In the genomic region with DNA sequence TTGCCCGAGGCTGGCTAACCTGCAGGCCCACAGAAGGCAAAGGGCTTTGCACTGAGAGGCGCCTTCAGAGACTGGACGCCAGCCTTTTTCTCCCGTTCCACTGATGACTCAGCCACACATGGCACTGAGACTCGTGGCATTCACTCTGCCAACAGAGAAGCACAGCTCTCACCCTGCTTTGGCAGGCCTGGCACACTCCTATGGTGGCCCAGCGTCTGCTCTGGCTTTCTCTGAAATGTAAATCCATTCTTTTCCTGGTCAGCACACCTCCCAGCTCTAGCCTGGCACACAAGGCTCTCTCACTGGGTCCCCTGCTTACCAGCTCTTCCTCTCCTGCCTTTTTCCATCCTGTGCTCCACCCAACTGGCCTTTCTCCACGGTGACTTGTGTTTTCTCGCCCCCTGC, we compare ENCODE assay signal across 1 cellular context.
TF ChIP-seq lines count a peak whose summit lies in the region.

No MANE protein-coding gene starts in this region.

TF ChIP-seq in HepG2, 621 proteins besides CTCF, POLR2A, EP300 and RAD21 (continued from another document and continues in another):
- TF ChIP-seq, protein P1, sequence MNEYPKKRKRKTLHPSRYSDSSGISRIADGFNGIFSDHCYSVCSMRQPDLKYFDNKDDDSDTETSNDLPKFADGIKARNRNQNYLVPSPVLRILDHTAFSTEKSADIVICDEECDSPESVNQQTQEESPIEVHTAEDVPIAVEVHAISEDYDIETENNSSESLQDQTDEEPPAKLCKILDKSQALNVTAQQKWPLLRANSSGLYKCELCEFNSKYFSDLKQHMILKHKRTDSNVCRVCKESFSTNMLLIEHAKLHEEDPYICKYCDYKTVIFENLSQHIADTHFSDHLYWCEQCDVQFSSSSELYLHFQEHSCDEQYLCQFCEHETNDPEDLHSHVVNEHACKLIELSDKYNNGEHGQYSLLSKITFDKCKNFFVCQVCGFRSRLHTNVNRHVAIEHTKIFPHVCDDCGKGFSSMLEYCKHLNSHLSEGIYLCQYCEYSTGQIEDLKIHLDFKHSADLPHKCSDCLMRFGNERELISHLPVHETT (CRISPR knock-in tag; conservative IDR thresholded peaks at IDR 0.05), result no peak
- TF ChIP-seq ATAD3A (CRISPR knock-in tag; IDR thresholded peaks at IDR 0.05), result no peak
- TF ChIP-seq RXRA (CRISPR knock-in tag; IDR thresholded peaks at IDR 0.05), result no peak
- TF ChIP-seq ZNF501 (CRISPR knock-in tag; IDR thresholded peaks at IDR 0.05), result 0 out of 2 replicates have a peak, but pooled peaks have one; percentile 15
- TF ChIP-seq ZSCAN5A (CRISPR knock-in tag; IDR thresholded peaks at IDR 0.05; ENCODE audit: borderline replicate concordance), result no peak
- TF ChIP-seq CENPT (CRISPR knock-in tag; IDR thresholded peaks at IDR 0.05; ENCODE audit: low read depth), result no peak
- no peak for TF ChIP-seq SCMH1 (CRISPR knock-in tag; IDR thresholded peaks at IDR 0.05; ENCODE audit: borderline replicate concordance)
- TF ChIP-seq HNRNPUL1 (IDR thresholded peaks at IDR 0.05; ENCODE audit: low read depth, low read length), result no peak
- no peak for TF ChIP-seq FIP1L1 (IDR thresholded peaks at IDR 0.05; ENCODE audit: borderline replicate concordance, insufficient read depth, low read depth, low read length)
- peak; percentile 54; the same call in 1 of the 2 replicates for TF ChIP-seq ZNF598 (CRISPR knock-in tag; IDR thresholded peaks at IDR 0.05; ENCODE audit: borderline replicate concordance)
- no peak for TF ChIP-seq TEAD3 (CRISPR knock-in tag; optimal IDR thresholded peaks at IDR 0.05; ENCODE audit: borderline replicate concordance)
- no peak for TF ChIP-seq MAZ (IDR thresholded peaks at IDR 0.05; ENCODE audit: borderline replicate concordance, low read depth, low read length)
- TF ChIP-seq MAZ (CRISPR knock-in tag; IDR thresholded peaks at IDR 0.05; ENCODE audit: low read depth), result no peak
- TF ChIP-seq DNMT1 (CRISPR knock-in tag; IDR thresholded peaks at IDR 0.05), result no peak
- TF ChIP-seq GMEB2 (CRISPR knock-in tag; IDR thresholded peaks at IDR 0.05; ENCODE audit: low read depth), result no peak
- TF ChIP-seq TBL1XR1 (IDR thresholded peaks at IDR 0.05; ENCODE audit: borderline replicate concordance, low read length, partially characterized antibody), result no peak
- TF ChIP-seq MAX (IDR thresholded peaks at IDR 0.05), result peak; percentile 45; the same call in 1 of the 2 replicates
- TF ChIP-seq ZNF678 (CRISPR knock-in tag; IDR thresholded peaks at IDR 0.05), result no peak
- no peak for TF ChIP-seq NFIC (IDR thresholded peaks at IDR 0.05; ENCODE audit: low read length)
- TF ChIP-seq NFAT5 (CRISPR knock-in tag; IDR thresholded peaks at IDR 0.05), result no peak
- no peak for TF ChIP-seq REPIN1 (CRISPR knock-in tag; IDR thresholded peaks at IDR 0.05; ENCODE audit: borderline replicate concordance, low read depth)
- TF ChIP-seq ZNF839 (CRISPR knock-in tag; IDR thresholded peaks at IDR 0.05; ENCODE audit: borderline replicate concordance), result no peak
- no peak for TF ChIP-seq ONECUT2 (CRISPR knock-in tag; IDR thresholded peaks at IDR 0.05)
- TF ChIP-seq, protein P2, sequence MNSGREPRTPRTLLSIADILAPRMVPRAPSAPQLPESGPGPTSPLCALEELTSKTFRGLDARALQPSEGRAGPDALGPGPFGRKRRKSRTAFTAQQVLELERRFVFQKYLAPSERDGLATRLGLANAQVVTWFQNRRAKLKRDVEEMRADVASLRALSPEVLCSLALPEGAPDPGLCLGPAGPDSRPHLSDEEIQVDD (CRISPR knock-in tag; IDR thresholded peaks at IDR 0.05; ENCODE audit: borderline replicate concordance), result no peak
- peak; percentile 16; the same call in 1 of the 2 replicates for TF ChIP-seq SAP130 (CRISPR knock-in tag; IDR thresholded peaks at IDR 0.05; ENCODE audit: low read depth)
- TF ChIP-seq HIC2 (CRISPR knock-in tag; IDR thresholded peaks at IDR 0.05; ENCODE audit: low read depth), result peak; percentile 69; the same call in 1 of the 2 replicates
- no peak for TF ChIP-seq ZNF816 (CRISPR knock-in tag; IDR thresholded peaks at IDR 0.05; ENCODE audit: borderline replicate concordance)
- TF ChIP-seq, protein P3, sequence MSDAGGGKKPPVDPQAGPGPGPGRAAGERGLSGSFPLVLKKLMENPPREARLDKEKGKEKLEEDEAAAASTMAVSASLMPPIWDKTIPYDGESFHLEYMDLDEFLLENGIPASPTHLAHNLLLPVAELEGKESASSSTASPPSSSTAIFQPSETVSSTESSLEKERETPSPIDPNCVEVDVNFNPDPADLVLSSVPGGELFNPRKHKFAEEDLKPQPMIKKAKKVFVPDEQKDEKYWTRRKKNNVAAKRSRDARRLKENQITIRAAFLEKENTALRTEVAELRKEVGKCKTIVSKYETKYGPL (CRISPR knock-in tag; IDR thresholded peaks at IDR 0.05), result no peak
- no peak for TF ChIP-seq RFX3 (CRISPR knock-in tag; IDR thresholded peaks at IDR 0.05)
- TF ChIP-seq ZNF274 (CRISPR knock-in tag; IDR thresholded peaks at IDR 0.05), result 0 out of 2 replicates have a peak, but pooled peaks have one; percentile 53
- no peak for TF ChIP-seq ARNT2 (CRISPR knock-in tag; IDR thresholded peaks at IDR 0.05; ENCODE audit: low read depth)
- TF ChIP-seq ZNF580 (CRISPR knock-in tag; IDR thresholded peaks at IDR 0.05; ENCODE audit: borderline replicate concordance, low read depth), result no peak
- TF ChIP-seq YEATS4 (CRISPR knock-in tag; IDR thresholded peaks at IDR 0.05; ENCODE audit: borderline replicate concordance), result no peak
- no peak for TF ChIP-seq MED13 (CRISPR knock-in tag; IDR thresholded peaks at IDR 0.05)
- no peak for TF ChIP-seq ZNF33A (CRISPR knock-in tag; IDR thresholded peaks at IDR 0.05; ENCODE audit: borderline replicate concordance)
- no peak for TF ChIP-seq ZNF891 (CRISPR knock-in tag; IDR thresholded peaks at IDR 0.05)
- no peak for TF ChIP-seq ZNF546 (CRISPR knock-in tag; conservative IDR thresholded peaks at IDR 0.05)
- TF ChIP-seq FOXC1 (CRISPR knock-in tag; IDR thresholded peaks at IDR 0.05; ENCODE audit: borderline replicate concordance), result no peak
- no peak for TF ChIP-seq ZNF556 (CRISPR knock-in tag; IDR thresholded peaks at IDR 0.05; ENCODE audit: borderline replicate concordance)
- TF ChIP-seq TCF7 (IDR thresholded peaks at IDR 0.05; ENCODE audit: low read depth), result no peak
- no peak for TF ChIP-seq ATF3 (CRISPR knock-in tag; IDR thresholded peaks at IDR 0.05)
- no peak for TF ChIP-seq MATR3 (CRISPR knock-in tag; IDR thresholded peaks at IDR 0.05)
- TF ChIP-seq ZNF660 (CRISPR knock-in tag; IDR thresholded peaks at IDR 0.05; ENCODE audit: borderline replicate concordance, low read depth), result no peak
- TF ChIP-seq, protein P4, sequence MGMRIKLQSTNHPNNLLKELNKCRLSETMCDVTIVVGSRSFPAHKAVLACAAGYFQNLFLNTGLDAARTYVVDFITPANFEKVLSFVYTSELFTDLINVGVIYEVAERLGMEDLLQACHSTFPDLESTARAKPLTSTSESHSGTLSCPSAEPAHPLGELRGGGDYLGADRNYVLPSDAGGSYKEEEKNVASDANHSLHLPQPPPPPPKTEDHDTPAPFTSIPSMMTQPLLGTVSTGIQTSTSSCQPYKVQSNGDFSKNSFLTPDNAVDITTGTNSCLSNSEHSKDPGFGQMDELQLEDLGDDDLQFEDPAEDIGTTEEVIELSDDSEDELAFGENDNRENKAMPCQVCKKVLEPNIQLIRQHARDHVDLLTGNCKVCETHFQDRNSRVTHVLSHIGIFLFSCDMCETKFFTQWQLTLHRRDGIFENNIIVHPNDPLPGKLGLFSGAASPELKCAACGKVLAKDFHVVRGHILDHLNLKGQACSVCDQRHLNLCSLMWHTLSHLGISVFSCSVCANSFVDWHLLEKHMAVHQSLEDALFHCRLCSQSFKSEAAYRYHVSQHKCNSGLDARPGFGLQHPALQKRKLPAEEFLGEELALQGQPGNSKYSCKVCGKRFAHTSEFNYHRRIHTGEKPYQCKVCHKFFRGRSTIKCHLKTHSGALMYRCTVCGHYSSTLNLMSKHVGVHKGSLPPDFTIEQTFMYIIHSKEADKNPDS (CRISPR knock-in tag; IDR thresholded peaks at IDR 0.05), result no peak
- no peak for TF ChIP-seq NR3C1 (CRISPR knock-in tag; IDR thresholded peaks at IDR 0.05)
- TF ChIP-seq GATAD1 (CRISPR knock-in tag; IDR thresholded peaks at IDR 0.05), result no peak
- no peak for TF ChIP-seq ZNF468 (CRISPR knock-in tag; IDR thresholded peaks at IDR 0.05)
- TF ChIP-seq AHR (CRISPR knock-in tag; IDR thresholded peaks at IDR 0.05), result no peak
